1 cellular context compared by ENCODE assay signal in the genomic region with DNA sequence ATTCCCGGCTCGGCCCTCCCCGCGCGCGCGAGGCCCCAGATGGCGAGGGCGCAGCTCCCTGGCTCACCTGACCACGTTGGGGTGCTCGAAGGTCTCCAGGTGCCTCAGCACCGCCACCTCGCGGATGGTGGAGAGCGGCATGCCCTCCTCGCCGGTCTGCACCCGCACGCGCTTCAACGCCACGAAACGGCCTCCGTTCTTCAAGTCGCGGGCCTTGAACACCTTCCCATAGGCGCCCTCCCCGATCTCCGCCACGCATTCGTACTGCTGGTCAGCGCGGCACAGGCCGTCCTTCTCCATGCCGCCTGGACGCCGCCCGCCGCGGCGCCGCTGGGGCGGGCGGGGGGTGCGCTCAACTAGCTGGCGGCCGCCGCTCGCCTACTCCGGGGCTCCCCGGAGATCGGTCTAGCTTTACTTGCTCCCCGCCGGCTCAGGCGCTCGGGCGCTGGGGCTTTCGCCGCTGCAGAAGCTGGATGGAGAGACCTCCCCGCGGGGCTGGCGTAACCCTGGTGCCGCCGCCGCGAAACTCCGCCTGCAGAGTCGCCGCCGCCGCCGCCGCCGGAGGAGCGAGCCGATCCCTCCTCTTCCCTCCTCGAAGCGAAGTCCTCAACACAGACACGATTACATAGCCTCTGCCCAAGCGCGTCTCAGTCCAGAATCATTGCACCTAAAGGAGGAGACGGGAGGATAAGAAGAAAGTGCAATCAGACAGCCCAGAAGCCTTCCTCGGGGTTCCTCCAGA.
TF ChIP-seq lines count a peak whose summit lies in the region.

No MANE protein-coding gene starts in this region.

TF ChIP-seq in HEK293, 187 proteins besides CTCF, POLR2A, EP300 and RAD21 (continued from another document):
- TF ChIP-seq, protein P1, sequence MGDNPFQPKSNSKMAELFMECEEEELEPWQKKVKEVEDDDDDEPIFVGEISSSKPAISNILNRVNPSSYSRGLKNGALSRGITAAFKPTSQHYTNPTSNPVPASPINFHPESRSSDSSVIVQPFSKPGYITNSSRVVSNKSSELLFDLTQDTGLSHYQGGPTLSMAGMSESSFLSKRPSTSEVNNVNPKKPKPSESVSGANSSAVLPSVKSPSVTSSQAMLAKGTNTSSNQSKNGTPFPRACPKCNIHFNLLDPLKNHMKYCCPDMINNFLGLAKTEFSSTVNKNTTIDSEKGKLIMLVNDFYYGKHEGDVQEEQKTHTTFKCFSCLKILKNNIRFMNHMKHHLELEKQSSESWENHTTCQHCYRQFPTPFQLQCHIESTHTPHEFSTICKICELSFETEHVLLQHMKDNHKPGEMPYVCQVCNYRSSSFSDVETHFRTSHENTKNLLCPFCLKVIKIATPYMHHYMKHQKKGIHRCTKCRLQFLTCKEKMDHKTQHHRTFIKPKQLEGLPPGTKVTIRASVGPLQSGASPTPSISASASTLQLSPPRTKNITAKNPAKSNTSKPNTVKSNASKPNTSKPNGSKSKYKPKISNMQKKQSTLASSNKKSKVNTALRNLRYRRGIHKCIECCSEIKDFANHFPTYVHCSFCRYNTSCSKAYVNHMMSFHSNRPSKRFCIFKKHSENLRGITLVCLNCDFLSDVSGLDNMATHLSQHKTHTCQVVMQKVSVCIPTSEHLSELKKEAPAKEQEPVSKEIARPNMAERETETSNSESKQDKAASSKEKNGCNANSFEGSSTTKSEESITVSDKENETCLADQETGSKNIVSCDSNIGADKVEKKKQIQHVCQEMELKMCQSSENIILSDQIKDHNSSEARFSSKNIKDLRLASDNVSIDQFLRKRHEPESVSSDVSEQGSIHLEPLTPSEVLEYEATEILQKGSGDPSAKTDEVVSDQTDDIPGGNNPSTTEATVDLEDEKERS (tag by site-specific recombination; IDR thresholded peaks at IDR 0.05) = no peak
- TF ChIP-seq, protein P2, sequence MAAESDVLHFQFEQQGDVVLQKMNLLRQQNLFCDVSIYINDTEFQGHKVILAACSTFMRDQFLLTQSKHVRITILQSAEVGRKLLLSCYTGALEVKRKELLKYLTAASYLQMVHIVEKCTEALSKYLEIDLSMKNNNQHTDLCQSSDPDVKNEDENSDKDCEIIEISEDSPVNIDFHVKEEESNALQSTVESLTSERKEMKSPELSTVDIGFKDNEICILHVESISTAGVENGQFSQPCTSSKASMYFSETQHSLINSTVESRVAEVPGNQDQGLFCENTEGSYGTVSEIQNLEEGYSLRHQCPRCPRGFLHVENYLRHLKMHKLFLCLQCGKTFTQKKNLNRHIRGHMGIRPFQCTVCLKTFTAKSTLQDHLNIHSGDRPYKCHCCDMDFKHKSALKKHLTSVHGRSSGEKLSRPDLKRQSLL (tag by site-specific recombination; IDR thresholded peaks at IDR 0.05) = no peak; the same call in 1 of the 2 replicates
- TF ChIP-seq YY2 (tag by site-specific recombination; IDR thresholded peaks at IDR 0.05) (no peak), ZNF391 (tag by site-specific recombination; IDR thresholded peaks at IDR 0.05; ENCODE audit: borderline replicate concordance, low read depth) (0 out of 2 replicates have a peak, but pooled peaks have one; percentile 46), GLI2 (tag by site-specific recombination; IDR thresholded peaks at IDR 0.05; ENCODE audit: borderline replicate concordance, low read depth) (no peak), PRDM1 (tag by site-specific recombination; IDR thresholded peaks at IDR 0.05) (no peak), ZNF707 (tag by site-specific recombination; IDR thresholded peaks at IDR 0.05) (no peak), ZNF112 (tag by site-specific recombination; IDR thresholded peaks at IDR 0.05) (no peak), ZBTB48 (tag by site-specific recombination; IDR thresholded peaks at IDR 0.05) (peak; percentile 64; the same call in 1 of the 2 replicates), ZSCAN16 (tag by site-specific recombination; IDR thresholded peaks at IDR 0.05) (no peak), RBAK (tag by site-specific recombination; IDR thresholded peaks at IDR 0.05) (no peak), ZFP69B (tag by site-specific recombination; IDR thresholded peaks at IDR 0.05) (0 out of 2 replicates have a peak, but pooled peaks have one; percentile 19), ZNF623 (tag by site-specific recombination; IDR thresholded peaks at IDR 0.05) (no peak), HOXC10 (CRISPR knock-in tag; IDR thresholded peaks at IDR 0.05) (no peak), ZNF600 (tag by site-specific recombination; IDR thresholded peaks at IDR 0.05) (no peak; the same call in 1 of the 2 replicates), MZF1 (tag by site-specific recombination; IDR thresholded peaks at IDR 0.05; ENCODE audit: borderline replicate concordance) (no peak), ZNF530 (tag by site-specific recombination; IDR thresholded peaks at IDR 0.05; ENCODE audit: low read depth) (no peak), GLI4 (tag by site-specific recombination; IDR thresholded peaks at IDR 0.05) (no peak), ZEB2 (tag by site-specific recombination; IDR thresholded peaks at IDR 0.05) (peak; percentile 77), ZNF302 (tag by site-specific recombination; IDR thresholded peaks at IDR 0.05; ENCODE audit: low read depth) (no peak)
- TF ChIP-seq, protein P3, sequence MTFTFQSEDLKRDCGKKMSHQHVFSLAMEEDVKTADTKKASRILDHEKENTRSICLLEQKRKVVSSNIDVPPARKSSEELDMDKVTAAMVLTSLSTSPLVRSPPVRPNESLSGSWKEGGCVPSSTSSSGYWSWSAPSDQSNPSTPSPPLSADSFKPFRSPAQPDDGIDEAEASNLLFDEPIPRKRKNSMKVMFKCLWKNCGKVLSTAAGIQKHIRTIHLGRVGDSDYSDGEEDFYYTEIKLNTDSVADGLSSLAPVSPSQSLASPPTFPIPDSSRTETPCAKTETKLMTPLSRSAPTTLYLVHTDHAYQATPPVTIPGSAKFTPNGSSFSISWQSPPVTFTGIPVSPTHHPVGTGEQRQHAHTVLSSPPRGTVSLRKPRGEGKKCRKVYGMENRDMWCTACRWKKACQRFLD (tag by site-specific recombination; IDR thresholded peaks at IDR 0.05) = no peak
TF ChIP-seq in HEK293: peak in this region for 30.
